In the genomic region with DNA sequence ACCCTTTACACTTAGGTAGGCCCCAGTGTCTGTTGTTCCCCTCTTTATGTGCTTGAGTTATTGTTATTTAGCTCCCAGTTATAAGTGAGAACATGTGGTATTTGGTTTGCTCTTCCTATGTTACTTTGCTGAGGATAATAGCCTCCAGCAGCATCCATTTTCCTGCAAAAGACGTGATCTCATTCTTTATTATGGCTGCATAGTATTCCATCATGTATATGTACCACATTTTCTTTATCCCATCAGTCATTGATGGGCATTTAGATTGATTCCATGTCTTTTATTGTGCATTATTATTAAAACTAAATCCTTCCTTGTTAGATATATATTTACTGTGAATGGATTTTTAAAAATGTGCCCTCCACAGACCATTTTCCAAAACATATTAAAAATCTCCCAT, we compare ENCODE assay signal across 6 cellular contexts.
"Had no signal": no experiment of that assay in that cellular context is flagged by ENCODE, and none has a peak within 500 bp of the region (broad histone marks: within the 10 kb centered on the region; RNA-seq: fewer than 3 reads in every experiment).

No MANE protein-coding gene starts in this region.

- H3K27ac ChIP-seq: HL-60 had no signal

- DNase-seq: IMR-90, KBM-7, KG1 had no signal

- ATAC-seq: HepG2 had no signal

- FAIRE-seq: HepG2, HTR-8/SVneo had no signal
